ENCODE assay signal across 1 cellular context in genomic region chr6:36874443-36875249, GRCh38.
TF ChIP-seq lines count a peak whose summit lies in the region.

Gene PPIL1 (minus strand): TSS chr6:36874803. CDS start chr6:36874772, 31 bp downstream.

TF ChIP-seq in GM12878, 131 proteins besides CTCF, POLR2A, EP300 and RAD21 (continued from another document):
- TF ChIP-seq SKIL (IDR thresholded peaks at IDR 0.05; ENCODE audit: low read depth, poor library complexity, severe bottlenecking) (peak; percentile 34), TARDBP (IDR thresholded peaks at IDR 0.05; ENCODE audit: borderline replicate concordance) (peak; percentile 49; the same call in 1 of the 2 replicates), POLR2AphosphoS2 (IDR thresholded peaks at IDR 0.05; ENCODE audit: low read depth, low read length) (peak; percentile 54; the same call in 1 of the 2 replicates)
